17 cellular contexts compared by ENCODE assay signal in the genomic region with DNA sequence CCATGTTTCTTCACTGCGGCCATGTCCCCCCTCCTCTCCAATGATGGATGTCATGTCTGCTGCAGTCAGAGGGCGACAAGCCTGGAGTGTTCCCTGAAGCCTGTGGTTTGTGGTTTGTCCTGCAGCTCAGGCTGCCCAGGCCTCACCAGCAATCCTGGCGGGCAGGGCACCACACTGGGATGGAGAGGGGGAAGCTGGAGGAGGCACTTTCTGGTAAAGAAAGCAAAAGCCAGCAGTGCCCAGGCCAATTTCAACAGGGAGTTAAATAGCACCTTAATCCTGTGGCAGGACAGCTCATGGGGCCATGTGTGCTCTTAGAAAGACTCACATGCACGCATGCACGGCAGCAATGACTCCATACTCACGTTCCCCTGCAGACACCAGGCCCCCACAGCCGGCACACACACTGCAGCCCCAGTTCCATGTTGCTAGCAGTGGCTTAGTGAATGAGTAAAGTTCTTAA.
A peak's percentile ranks its signal among the peaks of the same experiment; 100 is the strongest.
DNase-seq lines count a peak whose midpoint lies in the region; ATAC-seq, FAIRE-seq and TF ChIP-seq lines count a peak whose summit lies in the region.
"Had no signal": no experiment of that assay in that cellular context is flagged by ENCODE, and none has a peak within 500 bp of the region (broad histone marks: within the 10 kb centered on the region; RNA-seq: fewer than 3 reads in every experiment).

No MANE protein-coding gene starts in this region.

- 45 to 53% methylated on average over 7 of the region's 7 CpGs for WGBS in aorta, 2 donors

- H3K9me3 ChIP-seq in aorta (ENCODE audit: control insufficient read depth, low read length) = no peaks in the 10 kb centered on the region
- H3K9me3 ChIP-seq: BLaER1, HAP-1 had no signal

- H3K4me1 ChIP-seq in aorta (ENCODE audit: control insufficient read depth in 1 of 2, insufficient read depth in 2 of 2, low read length in 2 of 2) = no peaks in the 10 kb centered on the region
- H3K4me1 ChIP-seq: HAP-1 had no signal

- peaks cover 0 to 8% of the 10 kb centered on the region in 2 donors for H3K36me3 ChIP-seq in aorta (ENCODE audit: control insufficient read depth in 1 of 2, insufficient read depth in 2 of 2, low read length in 1 of 2)
- H3K36me3 ChIP-seq: BLaER1, HAP-1 had no signal

- peak overlapping the region in 1 of 2 donors; percentile 58 for H3K27ac ChIP-seq in aorta (ENCODE audit: low read depth in 1 of 2, low read length in 2 of 2)
- H3K27ac ChIP-seq: BLaER1, epithelial cell of prostate had no signal

- DNase-seq in H54 (ENCODE audit: insufficient read length, low spot score) (peak; percentile 65), amniotic epithelial cell (ENCODE audit: low read depth) (peak; percentile 44), left lobe of liver (ENCODE audit: low spot score) (peak; percentile 36), stromal cell of bone marrow (ENCODE audit: low read depth) (peak; percentile 36), SKM-1 treated with dmso at 0.1 percent for 144 hours (lab: John Stamatoyannopoulos, UW; ENCODE audit: unreplicated experiment) (no peak), erythroblast (lab: John Stamatoyannopoulos, UW) (no peak), DMS153 (lab: John Stamatoyannopoulos, UW) (no peak), aorta (no peak)
- DNase-seq: activated CD4-positive, alpha-beta T cell treated with anti-CD3 and anti-CD28 coated beads for 1 hour; activated T-cell treated with anti-CD3 and anti-CD28 coated beads for 4 hours; Karpas-422; naive B cell; NCI-H524 treated with DMSO at 0.1 percent for 48 hours had no signal

- TF ChIP-seq POLR2A in H54 (IDR thresholded peaks at IDR 0.05; ENCODE audit: low read depth, low read length) (no peak), erythroblast (IDR thresholded peaks at IDR 0.05; ENCODE audit: low read length) (no peak)

- no peak for FAIRE-seq in H54 (lab: Jason Lieb, UNC)

- ATAC-seq in left lobe of liver = no peak
- no peak for ATAC-seq in aorta (ENCODE audit: low FRiP score)
- ATAC-seq: activated naive CD4-positive, alpha-beta T cell treated with anti-CD3 and anti-CD28 coated beads, Interleukin-2, amount 50 U/mL, for 72 hours had no signal

- no peak overlapping the region for H3K4me3 ChIP-seq in aorta (ENCODE audit: low read length in 2 of 2)
- H3K4me3 ChIP-seq: BLaER1, HAP-1 had no signal

- intact Hi-C loops in aorta (cut with DNase I) = no loop called here

- H3K27me3 ChIP-seq in aorta (ENCODE audit: control insufficient read depth in 1 of 2, insufficient read depth in 2 of 2, low read length in 1 of 2) = no peaks in the 10 kb centered on the region
- H3K27me3 ChIP-seq: BLaER1 had no signal

Comparison
In these comparisons a context has a peak if more than half of its experiments do, and no peak if none do; other contexts are left out.
1. DNase-seq: peak in H54 (single experiment), amniotic epithelial cell (single experiment), left lobe of liver (single experiment) and stromal cell of bone marrow (single experiment); none in SKM-1 treated with dmso at 0.1 percent for 144 hours (single experiment), erythroblast (0 of 2), DMS153 (single experiment) and aorta (0 of 2).